In genomic region chr7:157618823-157619606, GRCh38 we compare ENCODE assay signal across 19 cellular contexts.
A peak's percentile ranks its signal among the peaks of the same experiment; 100 is the strongest.
DNase-seq lines count a peak whose midpoint lies in the region; ATAC-seq lines count a peak whose summit lies in the region.
"Had no signal": no experiment of that assay in that cellular context is flagged by ENCODE, and none has a peak within 500 bp of the region (broad histone marks: within the 10 kb centered on the region; RNA-seq: fewer than 3 reads in every experiment).

No MANE protein-coding gene starts in this region.

- no peaks in the 10 kb centered on the region for H3K36me3 Mint-ChIP-seq in activated CD8-positive, alpha-beta memory T cell treated with anti-CD3 and anti-CD28 coated beads, Interleukin-2, amount 10 ng/mL, durations not matched to agents 7 days and 5 days
- H3K36me3 Mint-ChIP-seq: CD4-positive, CD25-positive, alpha-beta regulatory T cell; CD8-positive, alpha-beta T cell had no signal

- no peak overlapping the region for H3K4me3 Mint-ChIP-seq in activated CD8-positive, alpha-beta memory T cell treated with anti-CD3 and anti-CD28 coated beads, Interleukin-2, amount 10 ng/mL, durations not matched to agents 7 days and 5 days
- H3K4me3 Mint-ChIP-seq: CD8-positive, alpha-beta T cell; HFFc6 had no signal

- H3K9me3 Mint-ChIP-seq in activated CD8-positive, alpha-beta memory T cell treated with anti-CD3 and anti-CD28 coated beads, Interleukin-2, amount 10 ng/mL, durations not matched to agents 7 days and 5 days (ENCODE audit: low read depth) = no peaks in the 10 kb centered on the region
- H3K9me3 Mint-ChIP-seq: CD4-positive, CD25-positive, alpha-beta regulatory T cell; CD8-positive, alpha-beta T cell had no signal

- H3K27me3 Mint-ChIP-seq in activated CD8-positive, alpha-beta memory T cell treated with anti-CD3 and anti-CD28 coated beads, Interleukin-2, amount 10 ng/mL, durations not matched to agents 7 days and 5 days = peaks cover 9% of the 10 kb centered on the region
- H3K27me3 Mint-ChIP-seq: CD4-positive, CD25-positive, alpha-beta regulatory T cell had no signal

- ATAC-seq in activated CD8-positive, alpha-beta memory T cell treated with anti-CD3 and anti-CD28 coated beads, Interleukin-2, amount 10 ng/mL, durations not matched to agents 7 days and 5 days = no peak
- no peak for ATAC-seq in GM18511 (IDR thresholded peaks at IDR 0.05; ENCODE audit: unreplicated experiment)
- ATAC-seq: CD8-positive, alpha-beta T cell; GM12878 had no signal

- CTCF ChIA-PET in activated CD8-positive, alpha-beta memory T cell treated with anti-CD3 and anti-CD28 coated beads, Interleukin-2, amount 10 ng/mL, durations not matched to agents 7 days and 5 days (lab: Charles Lee) = no interaction called here

- intact Hi-C loops in posterior vena cava (cut with DNase I) = no loop called here

- no peaks in the 10 kb centered on the region for H3K4me1 Mint-ChIP-seq in activated CD8-positive, alpha-beta memory T cell treated with anti-CD3 and anti-CD28 coated beads, Interleukin-2, amount 10 ng/mL, durations not matched to agents 7 days and 5 days

- no peak overlapping the region for H3K27ac Mint-ChIP-seq in activated CD8-positive, alpha-beta memory T cell treated with anti-CD3 and anti-CD28 coated beads, Interleukin-2, amount 10 ng/mL, durations not matched to agents 7 days and 5 days
- H3K27ac Mint-ChIP-seq: CD4-positive, CD25-positive, alpha-beta regulatory T cell; CD8-positive, alpha-beta T cell; HFFc6 had no signal

- DNase-seq in activated CD8-positive, alpha-beta memory T cell treated with anti-CD3 and anti-CD28 coated beads, Interleukin-2, amount 10 ng/mL, durations not matched to agents 7 days and 5 days = peak; percentile 19
- DNase-seq in activated CD8-positive, alpha-beta memory T cell treated with anti-CD3 and anti-CD28 coated beads, Interleukin-2, amount 50 U/mL, for 4 hours = no peak
- DNase-seq in mesenteric fat pad (ENCODE audit: low spot score) = peak; percentile 87
- peak; percentile 60 for DNase-seq in posterior vena cava (ENCODE audit: low spot score)
- DNase-seq in CD1c-positive myeloid dendritic cell (ENCODE audit: extremely low spot score) = no peak
- DNase-seq in NCI-H2029 (lab: John Stamatoyannopoulos, UW) = no peak
- DNase-seq: AML-193; BE2C; C1 segment of cervical spinal cord; CD4-positive, CD25-positive, alpha-beta regulatory T cell; CD8-positive, alpha-beta T cell; DMS 273 treated with DMSO at 0.1 percent for 48 hours; DMS79; EL; GDM1; GOT3; HFFc6 had no signal

Comparison
In these comparisons a context has a peak if more than half of its experiments do, and no peak if none do; other contexts are left out.
1. DNase-seq: peak in activated CD8-positive, alpha-beta memory T cell treated with anti-CD3 and anti-CD28 coated beads, Interleukin-2, amount 10 ng/mL, durations not matched to agents 7 days and 5 days (single experiment), mesenteric fat pad (single experiment) and posterior vena cava (single experiment); none in activated CD8-positive, alpha-beta memory T cell treated with anti-CD3 and anti-CD28 coated beads, Interleukin-2, amount 50 U/mL, for 4 hours (single experiment), CD1c-positive myeloid dendritic cell (single experiment) and NCI-H2029 (single experiment).